ENCODE assay signal across 19 cellular contexts in the genomic region with DNA sequence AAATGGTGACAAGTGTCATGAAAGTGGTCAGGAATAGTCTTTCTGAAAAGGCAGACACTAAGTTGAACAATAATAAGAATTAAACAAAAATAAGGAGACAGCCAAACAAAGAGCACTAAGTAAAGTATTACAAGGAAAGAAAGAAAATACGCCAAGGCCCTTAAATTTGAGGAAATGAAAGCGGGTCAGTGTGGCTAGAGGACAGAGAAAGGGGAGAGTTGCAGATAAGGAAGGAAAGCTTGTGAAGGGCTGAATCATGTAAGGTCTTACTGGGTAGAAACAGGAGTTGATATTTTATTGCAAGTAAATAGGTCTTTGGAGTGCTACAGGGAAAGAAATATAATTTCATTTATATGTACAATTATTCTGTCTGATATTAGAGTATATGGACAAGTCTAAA.
DNase-seq lines count a peak whose midpoint lies in the region; ATAC-seq and TF ChIP-seq lines count a peak whose summit lies in the region.
"Had no signal": no experiment of that assay in that cellular context is flagged by ENCODE, and none has a peak within 500 bp of the region (broad histone marks: within the 10 kb centered on the region; RNA-seq: fewer than 3 reads in every experiment).

No MANE protein-coding gene starts in this region.

- H3K27me3 ChIP-seq in prostate gland (replicated peaks; ENCODE audit: insufficient read depth): no peaks in the 10 kb centered on the region

- CTCF ChIA-PET in OCI-LY7 (lab: Charles Lee; ENCODE audit: unreplicated experiment): no interaction called here

- POLR2A ChIA-PET in OCI-LY7 (lab: Charles Lee): interaction anchor here (0.5 kb wide), 1 partner anchor 91 kb away, joined by 4 read pairs; no protein-coding TSS in a partner anchor

- DNase-seq in SIG-M5 treated with dmso at 0.1 percent for 504 hours (lab: John Stamatoyannopoulos, UW; ENCODE audit: unreplicated experiment) (peak; percentile 19), SIG-M5 (lab: John Stamatoyannopoulos, UW) (no peak), NAMALWA (ENCODE audit: low spot score) (peak; percentile 74), OCI-LY7 (ENCODE audit: low spot score) (peak; percentile 49), prostate gland (ENCODE audit: low spot score) (no peak)
- DNase-seq: 8988T, C1 segment of cervical spinal cord, COR-L47, DMS153, Kasumi-1, NCI-H1092 treated with DMSO at 0.1 percent for 48 hours, NCI-H1694, NCI-H2171 treated with DMSO at 0.1 percent for 48 hours, Right ventricle myocardium superior, T-helper 9 cell had no signal

- H3K36me3 ChIP-seq in OCI-LY7 (ENCODE audit: insufficient read depth, low read length) (no peaks in the 10 kb centered on the region), prostate gland (no peaks in the 10 kb centered on the region)

- H3K4me2 ChIP-seq in OCI-LY7 (ENCODE audit: low read length): peak overlapping the region; percentile 32

- H2AFZ ChIP-seq in OCI-LY7 (ENCODE audit: low read length): peak overlapping the region; percentile 57

- peaks cover 71% of the 10 kb centered on the region for H3K4me1 ChIP-seq in OCI-LY7 (ENCODE audit: insufficient read depth, low read length, poor library complexity, severe bottlenecking)
- no peaks in the 10 kb centered on the region for H3K4me1 ChIP-seq in prostate gland (replicated peaks)

- H3K9me2 ChIP-seq in OCI-LY7 (ENCODE audit: insufficient read depth, low read length): no peaks in the 10 kb centered on the region

- intact Hi-C loops in OCI-LY7 (cut with micrococcal nuclease; ENCODE audit: unreplicated experiment): no loop called here
- intact Hi-C loops in prostate gland (cut with DNase I): no loop called here

- TF ChIP-seq POLR2A in prostate gland (IDR thresholded peaks at IDR 0.05): no peak

- no peaks in the 10 kb centered on the region for H3K79me2 ChIP-seq in OCI-LY7 (ENCODE audit: insufficient read depth, low read depth, low read length)

- H4K20me1 ChIP-seq in OCI-LY7 (ENCODE audit: insufficient read depth, low read length): no peaks in the 10 kb centered on the region

- ATAC-seq in GM18519 (IDR thresholded peaks at IDR 0.05; ENCODE audit: low FRiP score, unreplicated experiment) (no peak), HG02759 (IDR thresholded peaks at IDR 0.05; ENCODE audit: unreplicated experiment) (no peak), GM18502 (IDR thresholded peaks at IDR 0.05; ENCODE audit: poor library complexity, unreplicated experiment) (no peak)
- ATAC-seq: Panc1 had no signal

- BruUV-seq in OCI-LY7 (replicated peaks; lab: Mats Ljungman, UMichigan): no TSS peak

- TF ChIP-seq CTCF in OCI-LY7 (conservative IDR thresholded peaks at IDR 0.05; ENCODE audit: low read length) (no peak), prostate gland (IDR thresholded peaks at IDR 0.05) (no peak)

- no peak overlapping the region for H3K27ac ChIP-seq in OCI-LY7 (ENCODE audit: low read depth, low read length, poor library complexity, severe bottlenecking)
- H3K27ac ChIP-seq in prostate gland: no peak overlapping the region

- H3K9me3 ChIP-seq in OCI-LY7 (ENCODE audit: low read length) (no peaks in the 10 kb centered on the region), prostate gland (no peaks in the 10 kb centered on the region)

- 88% methylated on average over 2 of the region's 2 CpGs for WGBS in prostate gland

- H3K4me3 ChIP-seq in OCI-LY7 (ENCODE audit: low read depth, low read length, poor library complexity, severe bottlenecking) (no peak overlapping the region), prostate gland (no peak overlapping the region)

Comparison
In these comparisons a context has a peak if more than half of its experiments do, and no peak if none do; other contexts are left out.
1. DNase-seq: peak in SIG-M5 treated with dmso at 0.1 percent for 504 hours (single experiment), NAMALWA (single experiment) and OCI-LY7 (single experiment); none in SIG-M5 (single experiment) and prostate gland (single experiment).